Comparison of ENCODE assay signal across 18 cellular contexts in genomic region chr9:77907581-77907980, GRCh38.
DNase-seq lines count a peak whose midpoint lies in the region; ATAC-seq and TF ChIP-seq lines count a peak whose summit lies in the region.
"Had no signal": no experiment of that assay in that cellular context is flagged by ENCODE, and none has a peak within 500 bp of the region (broad histone marks: within the 10 kb centered on the region; RNA-seq: fewer than 3 reads in every experiment).

No MANE protein-coding gene starts in this region.

- H3K79me2 ChIP-seq in HCT116 (ENCODE audit: insufficient read depth, low read length): no peaks in the 10 kb centered on the region
- H3K79me2 ChIP-seq in SK-N-SH (ENCODE audit: insufficient read depth): peaks cover 56% of the 10 kb centered on the region

- H3K9me3 ChIP-seq in BLaER1: peaks cover 22% of the 10 kb centered on the region; the same call in 1 of the 2 replicates
- no peaks in the 10 kb centered on the region for H3K9me3 ChIP-seq in HCT116 (ENCODE audit: control insufficient read depth in 1 of 2, insufficient read depth in 1 of 2, low read depth in 1 of 2, low read length in 2 of 2)
- H3K9me3 ChIP-seq in SK-N-SH: no peaks in the 10 kb centered on the region
- H3K9me3 ChIP-seq: esophagus muscularis mucosa, heart right ventricle had no signal

- peaks cover 21% of the 10 kb centered on the region for H3K36me3 ChIP-seq in BLaER1
- no peaks in the 10 kb centered on the region for H3K36me3 ChIP-seq in HCT116 (ENCODE audit: control insufficient read depth in 1 of 2, insufficient read depth in 2 of 2, low read length in 2 of 2)
- H3K36me3 ChIP-seq in SK-N-SH (replicated peaks in 1 of 2; ENCODE audit: control insufficient read depth in 1 of 2, insufficient read depth in 2 of 2, low read length in 1 of 2): peaks cover 0 to 3% of the 10 kb centered on the region in 2 experiments
- H3K36me3 ChIP-seq: esophagus muscularis mucosa had no signal

- no peak for TF ChIP-seq POLR2A in HCT116 (IDR thresholded peaks at IDR 0.05; ENCODE audit: borderline replicate concordance, extremely low read depth, insufficient read depth, insufficient read length)

- H3K27ac ChIP-seq in BLaER1 (peak overlapping the region; percentile 85; the same call in 1 of the 2 replicates), HCT116 (ENCODE audit: low read depth, low read length) (no peak overlapping the region), SK-N-SH (ENCODE audit: low read depth in 2 of 2, low read length in 1 of 2) (no peak overlapping the region), foreskin keratinocyte (no peak overlapping the region)
- H3K27ac ChIP-seq: esophagus muscularis mucosa, heart right ventricle had no signal

- no peak overlapping the region for H2AFZ ChIP-seq in HCT116 (ENCODE audit: low read depth, low read length, poor library complexity, severe bottlenecking)
- no peak overlapping the region for H2AFZ ChIP-seq in SK-N-SH (ENCODE audit: low read depth)

- intact Hi-C loops in HCT116 (cut with micrococcal nuclease): no loop called here

- no peaks in the 10 kb centered on the region for H3K9me2 ChIP-seq in HCT116 (ENCODE audit: insufficient read depth)
- H3K9me2 ChIP-seq in SK-N-SH: no peaks in the 10 kb centered on the region

- RAD21 ChIA-PET in HCT116 (lab: Charles Lee; ENCODE audit: low non-redundant PET in 1 of 2, low total read pairs in 2 of 2, uncharacterized antibody in 2 of 2, unreplicated experiment in 2 of 2): no interaction called here

- H3K4me3 ChIP-seq in BLaER1 (no peak overlapping the region; the same call in 1 of the 2 replicates), HCT116 (replicated peaks in 1 of 2; ENCODE audit: low read depth in 1 of 2, low read length in 2 of 2) (no peak overlapping the region), SK-N-SH (ENCODE audit: low read depth in 2 of 2, low read length in 1 of 2) (no peak overlapping the region)
- H3K4me3 ChIP-seq: esophagus muscularis mucosa, heart right ventricle had no signal

- ATAC-seq in HCT116: peak; percentile 79
- ATAC-seq in foreskin keratinocyte: peak; percentile 86
- no peak for ATAC-seq in HG03521 (IDR thresholded peaks at IDR 0.05; ENCODE audit: unreplicated experiment)
- ATAC-seq: heart right ventricle, sciatic nerve had no signal

- H3K27me3 ChIP-seq in BLaER1: no peaks in the 10 kb centered on the region
- H3K27me3 ChIP-seq in HCT116 (ENCODE audit: insufficient read depth, low read length): no peaks in the 10 kb centered on the region
- no peaks in the 10 kb centered on the region for H3K27me3 ChIP-seq in SK-N-SH (ENCODE audit: insufficient read depth)
- no peaks in the 10 kb centered on the region for H3K27me3 ChIP-seq in foreskin keratinocyte
- H3K27me3 ChIP-seq: esophagus muscularis mucosa, heart right ventricle had no signal

- CTCF ChIA-PET in HCT116 (lab: Charles Lee): no interaction called here
- CTCF ChIA-PET in SK-N-SH (lab: Yijun Ruan, JAX): interaction anchor here (0.9 to 1.1 kb wide), 3 partner anchors 10 to 62 kb away, joined by 3 to 4 read pairs (median 4); no protein-coding TSS in a partner anchor

- TF ChIP-seq CTCF in HCT116 (IDR thresholded peaks at IDR 0.05 in 2 of 3, conservative IDR thresholded peaks at IDR 0.05 in 1 of 3; ENCODE audit: borderline replicate concordance in 1 of 3, insufficient read depth in 1 of 3, low read depth in 2 of 3, low read length in 2 of 3) (no peak), SK-N-SH (IDR thresholded peaks at IDR 0.05) (no peak), foreskin keratinocyte (conservative IDR thresholded peaks at IDR 0.05) (no peak)

- H3K4me1 ChIP-seq in BLaER1 (peaks cover 36% of the 10 kb centered on the region), HCT116 (ENCODE audit: control insufficient read depth in 1 of 2, insufficient read depth in 2 of 2, low read length in 2 of 2) (peaks cover 5 to 22% of the 10 kb centered on the region in 2 experiments; a peak in 3 of 4 replicates), SK-N-SH (ENCODE audit: control insufficient read depth in 1 of 2, insufficient read depth in 2 of 2, low read depth in 1 of 2, low read length in 1 of 2) (peaks cover 12 to 14% of the 10 kb centered on the region in 2 experiments; a peak in 3 of 4 replicates), foreskin keratinocyte (peaks cover 11% of the 10 kb centered on the region)

- H3K4me2 ChIP-seq in BLaER1: peak overlapping the region; percentile 69; the same call in 1 of the 2 replicates
- H3K4me2 ChIP-seq in HCT116 (ENCODE audit: low read length): peak overlapping the region; percentile 47
- no peak overlapping the region for H3K4me2 ChIP-seq in SK-N-SH

- H4K20me1 ChIP-seq in BLaER1: no peaks in the 10 kb centered on the region
- no peaks in the 10 kb centered on the region for H4K20me1 ChIP-seq in HCT116 (ENCODE audit: insufficient read depth)
- H4K20me1 ChIP-seq in SK-N-SH (ENCODE audit: insufficient read depth): peaks cover 6% of the 10 kb centered on the region; the same call in 1 of the 2 replicates

- DNase-seq in HCT116 (ENCODE audit: low read depth, low spot score): no peak
- no peak for DNase-seq in SK-N-SH
- no peak for DNase-seq in foreskin keratinocyte
- no peak for DNase-seq in medulla oblongata (ENCODE audit: extremely low spot score)
- DNase-seq in AG08396 (ENCODE audit: low spot score): no peak
- DNase-seq in activated naive CD4-positive, alpha-beta T cell treated with anti-CD3 and anti-CD28 coated beads, Interleukin-2, amount 50 U/mL, for 16 hours: no peak
- DNase-seq: activated CD4-positive, CD25-positive, alpha-beta regulatory T cell; activated gamma-delta T cell; dermis blood vessel endothelial cell; heart right ventricle; islet precursor cell; midbrain; NCI-H1092; NCI-H526 treated with DMSO at 0.1 percent for 48 hours had no signal

- WGBS in SK-N-SH (ENCODE audit: low lambda C conversion rate): 45% methylated on average over 4 of the region's 4 CpGs

- POLR2A ChIA-PET in HCT116 (lab: Charles Lee) (no interaction called here), SK-N-SH (lab: Yijun Ruan, JAX) (no interaction called here)

- H3K9ac ChIP-seq in BLaER1 (no peak overlapping the region), HCT116 (ENCODE audit: low read length) (no peak overlapping the region), SK-N-SH (no peak overlapping the region)

- peak in 1 of 2 experiments; percentile 23; a peak in 1 of 4 replicates for TF ChIP-seq EP300 in SK-N-SH (IDR thresholded peaks at IDR 0.05; ENCODE audit: borderline replicate concordance in 1 of 2, low read depth in 1 of 2, low read length in 1 of 2)

- no TSS peak for BruUV-seq in HCT116 (replicated peaks; lab: Mats Ljungman, UMichigan)

- no peaks in the 10 kb centered on the region for H3F3A ChIP-seq in SK-N-SH (replicated peaks; ENCODE audit: insufficient read depth)

- TF ChIP-seq RAD21 in HCT116 (IDR thresholded peaks at IDR 0.05; ENCODE audit: low read depth) (no peak), SK-N-SH (IDR thresholded peaks at IDR 0.05; ENCODE audit: low read length) (no peak)

TF ChIP-seq in HCT116, 20 proteins besides CTCF, POLR2A, EP300 and RAD21:
- TF ChIP-seq, protein P1, sequence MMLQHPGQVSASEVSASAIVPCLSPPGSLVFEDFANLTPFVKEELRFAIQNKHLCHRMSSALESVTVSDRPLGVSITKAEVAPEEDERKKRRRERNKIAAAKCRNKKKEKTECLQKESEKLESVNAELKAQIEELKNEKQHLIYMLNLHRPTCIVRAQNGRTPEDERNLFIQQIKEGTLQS (IDR thresholded peaks at IDR 0.05): no peak
- no peak for TF ChIP-seq SRF (IDR thresholded peaks at IDR 0.05; ENCODE audit: low read depth)
- peak; percentile 41; the same call in 1 of the 2 replicates for TF ChIP-seq JUND (IDR thresholded peaks at IDR 0.05)
- peak; percentile 56; the same call in 1 of the 2 replicates for TF ChIP-seq FOSL1 (IDR thresholded peaks at IDR 0.05; ENCODE audit: low read depth)

TF ChIP-seq in SK-N-SH, 30 proteins besides CTCF, POLR2A, EP300 and RAD21:
- TF ChIP-seq TCF12 (IDR thresholded peaks at IDR 0.05) (peak; percentile 43; the same call in 1 of the 2 replicates), FOSL2 (IDR thresholded peaks at IDR 0.05; ENCODE audit: borderline replicate concordance, low read depth) (peak; percentile 57; the same call in 1 of the 2 replicates), GATA2 (CRISPR knock-in tag; IDR thresholded peaks at IDR 0.05) (no peak), JUND (IDR thresholded peaks at IDR 0.05) (0 out of 2 replicates have a peak, but pooled peaks have one; percentile 40), RXRA (IDR thresholded peaks at IDR 0.05; ENCODE audit: borderline replicate concordance, low read depth) (peak; percentile 43; the same call in 1 of the 2 replicates)
- TF ChIP-seq, protein P2, sequence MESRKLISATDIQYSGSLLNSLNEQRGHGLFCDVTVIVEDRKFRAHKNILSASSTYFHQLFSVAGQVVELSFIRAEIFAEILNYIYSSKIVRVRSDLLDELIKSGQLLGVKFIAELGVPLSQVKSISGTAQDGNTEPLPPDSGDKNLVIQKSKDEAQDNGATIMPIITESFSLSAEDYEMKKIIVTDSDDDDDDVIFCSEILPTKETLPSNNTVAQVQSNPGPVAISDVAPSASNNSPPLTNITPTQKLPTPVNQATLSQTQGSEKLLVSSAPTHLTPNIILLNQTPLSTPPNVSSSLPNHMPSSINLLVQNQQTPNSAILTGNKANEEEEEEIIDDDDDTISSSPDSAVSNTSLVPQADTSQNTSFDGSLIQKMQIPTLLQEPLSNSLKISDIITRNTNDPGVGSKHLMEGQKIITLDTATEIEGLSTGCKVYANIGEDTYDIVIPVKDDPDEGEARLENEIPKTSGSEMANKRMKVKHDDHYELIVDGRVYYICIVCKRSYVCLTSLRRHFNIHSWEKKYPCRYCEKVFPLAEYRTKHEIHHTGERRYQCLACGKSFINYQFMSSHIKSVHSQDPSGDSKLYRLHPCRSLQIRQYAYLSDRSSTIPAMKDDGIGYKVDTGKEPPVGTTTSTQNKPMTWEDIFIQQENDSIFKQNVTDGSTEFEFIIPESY (IDR thresholded peaks at IDR 0.05; ENCODE audit: borderline replicate concordance, low read depth): no peak
